In genomic region chr2:144240656-144241339, GRCh38 we compare ENCODE assay signal across 9 cellular contexts.
DNase-seq lines count a peak whose midpoint lies in the region; ATAC-seq and TF ChIP-seq lines count a peak whose summit lies in the region.
"Had no signal": no experiment of that assay in that cellular context is flagged by ENCODE, and none has a peak within 500 bp of the region (broad histone marks: within the 10 kb centered on the region; RNA-seq: fewer than 3 reads in every experiment).

No MANE protein-coding gene starts in this region.

- H3K9me3 ChIP-seq in HAP-1, result no peaks in the 10 kb centered on the region

- no peaks in the 10 kb centered on the region for H3K27me3 ChIP-seq in HAP-1 (ENCODE audit: low read depth)

- H3K4me3 Mint-ChIP-seq in activated naive CD8-positive, alpha-beta T cell, result no peak overlapping the region
- H3K4me3 Mint-ChIP-seq: activated naive CD4-positive, alpha-beta T cell treated with anti-CD3 and anti-CD28 coated beads for 36 hours had no signal

- H3K27ac Mint-ChIP-seq in activated naive CD8-positive, alpha-beta T cell, result peak overlapping the region; percentile 16
- H3K27ac Mint-ChIP-seq: activated naive CD4-positive, alpha-beta T cell treated with anti-CD3 and anti-CD28 coated beads for 36 hours had no signal

- in situ Hi-C loops in KBM-7 (cut with MboI; ENCODE audit: low pct_unique_long_range_greater_than_20kb, low sequenced_read_pairs) (no loop called here), HAP-1 (cut with MboI; ENCODE audit: low sequenced_read_pairs) (no loop called here), G401 (cut with HindIII; ENCODE audit: low sequenced_read_pairs) (no loop called here)

- no peaks in the 10 kb centered on the region for H3K9me3 Mint-ChIP-seq in activated naive CD8-positive, alpha-beta T cell (ENCODE audit: low read depth)
- H3K9me3 Mint-ChIP-seq: activated naive CD4-positive, alpha-beta T cell treated with anti-CD3 and anti-CD28 coated beads for 36 hours had no signal

- DNase-seq in GM10266 (ENCODE audit: extremely low spot score) (peak; percentile 14), KBM-7 (no peak), mesenteric fat pad (ENCODE audit: low spot score) (no peak), HAP-1 (ENCODE audit: low spot score in 2 of 2) (no peak), G401 (ENCODE audit: low spot score) (no peak)
- DNase-seq: activated naive CD4-positive, alpha-beta T cell treated with anti-CD3 and anti-CD28 coated beads for 36 hours had no signal

- no peak for TF ChIP-seq CTCF in GM10266 (IDR thresholded peaks at IDR 0.05; ENCODE audit: control insufficient read depth, insufficient read depth, low read depth, missing control alignments)

- H3K36me3 Mint-ChIP-seq in activated naive CD8-positive, alpha-beta T cell, result peaks cover 4% of the 10 kb centered on the region

- peak; percentile 83 for ATAC-seq in GM19463 (IDR thresholded peaks at IDR 0.05; ENCODE audit: unreplicated experiment)
- peak; percentile 94 for ATAC-seq in HG03139 (IDR thresholded peaks at IDR 0.05; ENCODE audit: unreplicated experiment)

- H3K4me1 Mint-ChIP-seq in activated naive CD8-positive, alpha-beta T cell (ENCODE audit: low read depth), result peaks cover 44% of the 10 kb centered on the region

- no peak overlapping the region for H3K4me3 ChIP-seq in HAP-1

- peaks cover 33% of the 10 kb centered on the region for H3K4me1 ChIP-seq in HAP-1

- no peaks in the 10 kb centered on the region for H3K27me3 Mint-ChIP-seq in activated naive CD8-positive, alpha-beta T cell

- H3K36me3 ChIP-seq in HAP-1 (replicated peaks), result no peaks in the 10 kb centered on the region
